14 cellular contexts compared by ENCODE assay signal in the genomic region with DNA sequence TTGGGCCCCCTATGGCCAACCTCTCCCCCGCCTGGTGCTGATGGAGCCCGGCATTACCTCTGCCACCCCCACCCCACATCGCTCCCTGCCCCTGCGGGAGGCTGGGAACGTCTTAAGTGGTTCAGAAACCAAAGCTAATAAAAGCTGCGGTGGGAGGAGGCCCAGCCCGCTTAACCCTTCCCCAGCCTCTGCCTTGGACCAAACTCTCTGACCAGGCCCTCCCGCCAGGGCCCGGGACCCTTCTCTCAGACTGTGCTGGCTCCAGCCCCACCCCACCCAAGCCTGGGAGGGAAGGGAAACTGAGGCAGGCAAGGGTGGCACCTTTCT. TPM values are rescaled to one million over a fixed set of nuclear protein-coding genes. Genes with fewer than 3 reads are reported as not detected.
DNase-seq lines count a peak whose midpoint lies in the region; ATAC-seq and TF ChIP-seq lines count a peak whose summit lies in the region.
"Had no signal": no experiment of that assay in that cellular context is flagged by ENCODE, and none has a peak within 500 bp of the region (broad histone marks: within the 10 kb centered on the region; RNA-seq: fewer than 3 reads in every experiment).

No MANE protein-coding gene starts in this region.

- H3K27me3 Mint-ChIP-seq in chondrocyte (ENCODE audit: low read depth) = no peaks in the 10 kb centered on the region
- peaks cover 14% of the 10 kb centered on the region for H3K27me3 Mint-ChIP-seq in glutamatergic neuron (ENCODE audit: unreplicated experiment)
- H3K27me3 Mint-ChIP-seq in activated naive CD4-positive, alpha-beta T cell treated with anti-CD3 and anti-CD28 coated beads for 36 hours (ENCODE audit: low read depth) = no peaks in the 10 kb centered on the region
- H3K27me3 Mint-ChIP-seq: activated B cell treated with CpG ODN at 0.5 μM for 24 hours; activated naive CD4-positive, alpha-beta T cell treated with anti-CD3 and anti-CD28 coated beads, Interleukin-2, amount 50 U/mL, for 24 hours; CD4-positive, CD25-positive, alpha-beta regulatory T cell had no signal

- no peaks in the 10 kb centered on the region for H3K9me3 ChIP-seq in lower lobe of right lung
- no peaks in the 10 kb centered on the region for H3K9me3 ChIP-seq in stomach smooth muscle (ENCODE audit: control insufficient read depth in 2 of 2, low read length in 2 of 2)
- H3K9me3 ChIP-seq: MG63 had no signal

- H3K27ac Mint-ChIP-seq in chondrocyte (ENCODE audit: unreplicated experiment) (peak overlapping the region; percentile 99), glutamatergic neuron (ENCODE audit: unreplicated experiment) (no peak overlapping the region)
- H3K27ac Mint-ChIP-seq in activated naive CD4-positive, alpha-beta T cell treated with anti-CD3 and anti-CD28 coated beads for 36 hours = no peak overlapping the region
- H3K27ac Mint-ChIP-seq: activated B cell treated with CpG ODN at 0.5 μM for 24 hours; activated naive CD4-positive, alpha-beta T cell treated with anti-CD3 and anti-CD28 coated beads, Interleukin-2, amount 50 U/mL, for 24 hours; CD4-positive, CD25-positive, alpha-beta regulatory T cell; immature natural killer cell; progenitor cell of endocrine pancreas had no signal

- CTCF ChIA-PET in activated naive CD4-positive, alpha-beta T cell treated with anti-CD3 and anti-CD28 coated beads for 36 hours (lab: Charles Lee) = no interaction called here

- H3K9ac ChIP-seq in stomach smooth muscle (ENCODE audit: low read length in 2 of 2) = peak overlapping the region in 1 of 2 donors; percentile 51

- no peak overlapping the region for H3K4me3 ChIP-seq in H7 (ENCODE audit: insufficient read depth, low read depth, low read length)
- H3K4me3 ChIP-seq in lower lobe of right lung = no peak overlapping the region
- peak overlapping the region in 1 of 2 donors; percentile 22 for H3K4me3 ChIP-seq in stomach smooth muscle (ENCODE audit: low read length in 2 of 2)
- H3K4me3 ChIP-seq: MG63 had no signal

- H3K27me3 ChIP-seq in H7 (ENCODE audit: control insufficient read depth, insufficient read depth, low read length) = peaks cover 23% of the 10 kb centered on the region
- no peaks in the 10 kb centered on the region for H3K27me3 ChIP-seq in lower lobe of right lung (ENCODE audit: low read depth)
- no peaks in the 10 kb centered on the region for H3K27me3 ChIP-seq in stomach smooth muscle (ENCODE audit: control insufficient read depth in 1 of 2, insufficient read depth in 2 of 2, low read length in 2 of 2)
- H3K27me3 ChIP-seq: MG63 had no signal

- peaks cover 6% of the 10 kb centered on the region for H3K36me3 Mint-ChIP-seq in chondrocyte (ENCODE audit: low read depth)
- no peaks in the 10 kb centered on the region for H3K36me3 Mint-ChIP-seq in glutamatergic neuron (ENCODE audit: unreplicated experiment)
- peaks cover 3% of the 10 kb centered on the region for H3K36me3 Mint-ChIP-seq in activated naive CD4-positive, alpha-beta T cell treated with anti-CD3 and anti-CD28 coated beads for 36 hours (ENCODE audit: low read depth)
- H3K36me3 Mint-ChIP-seq: CD4-positive, CD25-positive, alpha-beta regulatory T cell had no signal

- no peaks in the 10 kb centered on the region for H3K36me3 ChIP-seq in H7 (replicated peaks; ENCODE audit: control insufficient read depth, insufficient read depth, low read length)
- peaks cover 56% of the 10 kb centered on the region for H3K36me3 ChIP-seq in lower lobe of right lung
- H3K36me3 ChIP-seq in stomach smooth muscle (ENCODE audit: control insufficient read depth in 2 of 2, insufficient read depth in 2 of 2, low read length in 2 of 2) = peaks cover 24 to 27% of the 10 kb centered on the region in 2 donors

- H3K27ac ChIP-seq in lower lobe of right lung = peak overlapping the region; percentile 77
- peak overlapping the region; percentile 75 for H3K27ac ChIP-seq in stomach smooth muscle (ENCODE audit: low read length)

- H3K4me1 Mint-ChIP-seq in chondrocyte (ENCODE audit: low read depth) (peaks cover 45% of the 10 kb centered on the region), glutamatergic neuron (ENCODE audit: low read depth, unreplicated experiment) (peaks cover 3% of the 10 kb centered on the region)
- no peaks in the 10 kb centered on the region for H3K4me1 Mint-ChIP-seq in activated naive CD4-positive, alpha-beta T cell treated with anti-CD3 and anti-CD28 coated beads for 36 hours (ENCODE audit: low read depth)
- H3K4me1 Mint-ChIP-seq: activated naive CD4-positive, alpha-beta T cell treated with anti-CD3 and anti-CD28 coated beads, Interleukin-2, amount 50 U/mL, for 24 hours; CD4-positive, CD25-positive, alpha-beta regulatory T cell had no signal

- no peak for TF ChIP-seq CTCF in chondrocyte (IDR thresholded peaks at IDR 0.05)
- TF ChIP-seq CTCF in lower lobe of right lung (IDR thresholded peaks at IDR 0.05) = no peak
- no peak for TF ChIP-seq CTCF in glutamatergic neuron (IDR thresholded peaks at IDR 0.05; ENCODE audit: partially characterized antibody, unreplicated experiment)

- H3K4me1 ChIP-seq in lower lobe of right lung (peaks cover 35% of the 10 kb centered on the region), stomach smooth muscle (ENCODE audit: control insufficient read depth, insufficient read depth, low read length) (peaks cover 38% of the 10 kb centered on the region)

- peak; percentile 77 for DNase-seq in H7
- DNase-seq in chondrocyte (ENCODE audit: low spot score) = no peak
- DNase-seq in lower lobe of right lung = no peak
- DNase-seq in glutamatergic neuron = no peak
- no peak for DNase-seq in pons (ENCODE audit: low spot score)
- DNase-seq in T-helper 9 cell = no peak
- DNase-seq in activated naive CD4-positive, alpha-beta T cell treated with anti-CD3 and anti-CD28 coated beads for 36 hours = no peak
- DNase-seq: activated B cell treated with CpG ODN at 0.5 μM for 24 hours; CD4-positive, CD25-positive, alpha-beta regulatory T cell; immature natural killer cell; MG63 had no signal

- peak in 1 of 2 donors; percentile 2 for ATAC-seq in lower lobe of right lung

- intact Hi-C loops in lower lobe of right lung (cut with DNase I) = no loop called here
- intact Hi-C loops in activated naive CD4-positive, alpha-beta T cell treated with anti-CD3 and anti-CD28 coated beads for 36 hours (cut with micrococcal nuclease) = no loop called here

- H3K4me3 Mint-ChIP-seq in chondrocyte (ENCODE audit: unreplicated experiment) (no peak overlapping the region), glutamatergic neuron (ENCODE audit: unreplicated experiment) (no peak overlapping the region)
- H3K4me3 Mint-ChIP-seq in activated naive CD4-positive, alpha-beta T cell treated with anti-CD3 and anti-CD28 coated beads for 36 hours = no peak overlapping the region
- H3K4me3 Mint-ChIP-seq: activated B cell treated with CpG ODN at 0.5 μM for 24 hours; activated naive CD4-positive, alpha-beta T cell treated with anti-CD3 and anti-CD28 coated beads, Interleukin-2, amount 50 U/mL, for 24 hours; CD4-positive, CD25-positive, alpha-beta regulatory T cell; immature natural killer cell had no signal

- H3K9me3 Mint-ChIP-seq in chondrocyte (ENCODE audit: low read depth) = no peaks in the 10 kb centered on the region
- H3K9me3 Mint-ChIP-seq in glutamatergic neuron (ENCODE audit: unreplicated experiment) = peaks cover 1% of the 10 kb centered on the region
- no peaks in the 10 kb centered on the region for H3K9me3 Mint-ChIP-seq in activated naive CD4-positive, alpha-beta T cell treated with anti-CD3 and anti-CD28 coated beads for 36 hours
- H3K9me3 Mint-ChIP-seq: activated B cell treated with CpG ODN at 0.5 μM for 24 hours; activated naive CD4-positive, alpha-beta T cell treated with anti-CD3 and anti-CD28 coated beads, Interleukin-2, amount 50 U/mL, for 24 hours; CD4-positive, CD25-positive, alpha-beta regulatory T cell; immature natural killer cell had no signal

RNA-seq across cellular contexts. Expression of gene SMIM24, which starts 22.1 kb away (rescaled TPM):
- 6.0 and 10.9 TPM in 2 replicates for total RNA-seq in H7 (2014; rRNA removed; shearing (Covaris generic))
- total RNA-seq in chondrocyte = not detected in 3 replicates
- not detected for total RNA-seq in lower lobe of right lung
- not detected for total RNA-seq in glutamatergic neuron (ENCODE audit: unreplicated experiment)
- total RNA-seq in activated naive CD4-positive, alpha-beta T cell treated with anti-CD3 and anti-CD28 coated beads for 36 hours = under 1 TPM in 1 of 2 experiments, not detected in 1; 0.41 TPM
- total RNA-seq: activated B cell treated with CpG ODN at 0.5 μM for 24 hours had no signal

RNA-seq across cellular contexts. Expression of gene SMIM44, which starts 25.0 kb away (rescaled TPM):
- not detected in 2 replicates for total RNA-seq in H7 (2014; rRNA removed; shearing (Covaris generic))
- total RNA-seq in chondrocyte = not detected in 3 replicates
- not detected for total RNA-seq in lower lobe of right lung
- not detected for total RNA-seq in glutamatergic neuron (ENCODE audit: unreplicated experiment)
- not detected for total RNA-seq in activated naive CD4-positive, alpha-beta T cell treated with anti-CD3 and anti-CD28 coated beads for 36 hours
- total RNA-seq: activated B cell treated with CpG ODN at 0.5 μM for 24 hours; CD4-positive, CD25-positive, alpha-beta regulatory T cell; progenitor cell of endocrine pancreas had no signal

RNA-seq across cellular contexts. Expression of gene DOHH, which starts 42.3 kb away (rescaled TPM):
- total RNA-seq in H7 (2014; rRNA removed; shearing (Covaris generic)) = 24.1 and 32.1 TPM in 2 replicates
- total RNA-seq in chondrocyte = 9.9 to 10.3 TPM (median 10.1 TPM) in 3 replicates
- 9.9 TPM for total RNA-seq in lower lobe of right lung
- total RNA-seq in glutamatergic neuron (ENCODE audit: unreplicated experiment) = 8.5 TPM
- 10 to 100 TPM; 13.3 to 14.0 TPM for total RNA-seq in activated naive CD4-positive, alpha-beta T cell treated with anti-CD3 and anti-CD28 coated beads for 36 hours

RNA-seq across cellular contexts. Expression of gene FZR1, which starts 47.9 kb away (rescaled TPM):
- 71.6 and 76.6 TPM in 2 replicates for total RNA-seq in H7 (2014; rRNA removed; shearing (Covaris generic))
- 35.0 to 37.6 TPM (median 36.5 TPM) in 3 replicates for total RNA-seq in chondrocyte
- total RNA-seq in lower lobe of right lung = 34.1 TPM
- 51.3 TPM for total RNA-seq in glutamatergic neuron (ENCODE audit: unreplicated experiment)
- total RNA-seq in activated naive CD4-positive, alpha-beta T cell treated with anti-CD3 and anti-CD28 coated beads for 36 hours = 10 to 100 TPM; 40.3 to 46.3 TPM
